10 cellular contexts compared by ENCODE assay signal in the genomic region with DNA sequence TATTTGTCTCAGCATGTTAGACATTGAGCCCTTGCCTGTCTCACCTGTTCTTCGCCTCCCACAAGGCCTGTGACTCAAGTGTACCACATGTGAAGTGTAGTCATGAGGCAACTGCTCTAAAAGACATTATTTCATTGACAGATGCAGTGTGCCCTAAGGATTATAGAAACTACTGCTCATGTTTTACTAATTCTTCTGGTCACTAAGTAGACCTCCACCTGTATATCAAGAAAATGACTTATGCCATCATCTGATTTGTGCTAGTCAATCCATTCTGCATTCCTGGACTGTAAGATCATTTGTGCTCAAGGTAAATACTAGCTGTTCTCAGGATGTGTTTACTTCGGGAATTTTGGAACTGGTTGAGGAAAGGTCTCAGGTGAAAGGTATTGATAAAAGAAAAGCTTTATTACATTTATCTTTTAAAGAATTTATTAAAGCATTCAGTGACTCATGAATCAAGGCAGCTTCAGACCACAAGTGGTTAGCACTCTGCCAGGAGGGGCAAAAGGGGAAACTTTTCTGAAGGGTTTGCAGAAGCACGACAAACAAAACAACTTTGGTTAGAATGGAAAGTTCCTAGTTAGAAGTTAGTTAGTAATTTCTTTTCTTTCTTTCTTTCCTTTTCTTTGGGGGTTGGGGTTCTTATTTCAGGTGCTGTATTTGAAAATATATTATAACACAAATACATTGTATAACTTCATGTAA.
DNase-seq lines count a peak whose midpoint lies in the region; ATAC-seq, FAIRE-seq and TF ChIP-seq lines count a peak whose summit lies in the region.
"Had no signal": no experiment of that assay in that cellular context is flagged by ENCODE, and none has a peak within 500 bp of the region (broad histone marks: within the 10 kb centered on the region; RNA-seq: fewer than 3 reads in every experiment).

No MANE protein-coding gene starts in this region.

- H3K4me3 ChIP-seq in HCT116 (replicated peaks in 1 of 2; ENCODE audit: low read depth in 1 of 2, low read length in 2 of 2) (no peak overlapping the region), kidney (ENCODE audit: low read length in 2 of 2) (no peak overlapping the region), colonic mucosa (no peak overlapping the region), sigmoid colon (no peak overlapping the region)
- H3K4me3 ChIP-seq: cardiac muscle cell, thoracic aorta had no signal

- peaks cover 5% of the 10 kb centered on the region for H3K36me3 Mint-ChIP-seq in T-helper 1 cell treated with Interleukin-12 subunit alpha and Interleukin-12 subunit beta and Interleukin-4 antibody, amounts not matched to agents 30 μg/mL and 1 μg/mL, for 36 hours (ENCODE audit: low read depth)

- H3K4me1 ChIP-seq in HCT116 (ENCODE audit: control insufficient read depth in 1 of 2, insufficient read depth in 2 of 2, low read length in 2 of 2) (peaks cover 0 to 27% of the 10 kb centered on the region in 2 experiments; a peak in 2 of 4 replicates), foreskin keratinocyte (no peaks in the 10 kb centered on the region), kidney (ENCODE audit: control insufficient read depth in 1 of 2, insufficient read depth in 1 of 2, low read depth in 1 of 2, low read length in 2 of 2) (no peaks in the 10 kb centered on the region), colonic mucosa (no peaks in the 10 kb centered on the region), sigmoid colon (no peaks in the 10 kb centered on the region)

- H3K27me3 ChIP-seq in HCT116 (ENCODE audit: insufficient read depth, low read length) (no peaks in the 10 kb centered on the region), foreskin keratinocyte (no peaks in the 10 kb centered on the region), colonic mucosa (no peaks in the 10 kb centered on the region), sigmoid colon (no peaks in the 10 kb centered on the region)
- H3K27me3 ChIP-seq: cardiac muscle cell had no signal

- RAD21 ChIA-PET in HCT116 (lab: Charles Lee; ENCODE audit: low non-redundant PET in 1 of 2, low total read pairs in 2 of 2, uncharacterized antibody in 2 of 2, unreplicated experiment in 2 of 2) = no interaction called here

- peaks cover 59% of the 10 kb centered on the region for H3K4me1 Mint-ChIP-seq in T-helper 1 cell treated with Interleukin-12 subunit alpha and Interleukin-12 subunit beta and Interleukin-4 antibody, amounts not matched to agents 30 μg/mL and 1 μg/mL, for 36 hours (ENCODE audit: low read depth)

- POLR2A ChIA-PET in HCT116 (lab: Charles Lee) = no interaction called here

- H3K27me3 Mint-ChIP-seq in T-helper 1 cell treated with Interleukin-12 subunit alpha and Interleukin-12 subunit beta and Interleukin-4 antibody, amounts not matched to agents 30 μg/mL and 1 μg/mL, for 36 hours (ENCODE audit: low read depth) = no peaks in the 10 kb centered on the region

- intact Hi-C loops in HCT116 (cut with micrococcal nuclease) (no loop called here), kidney (cut with DNase I) (no loop called here), colonic mucosa (cut with DNase I) (no loop called here), sigmoid colon (cut with DNase I) (no loop called here)

- H3K27ac ChIP-seq in HCT116 (ENCODE audit: low read depth, low read length) (no peak overlapping the region), foreskin keratinocyte (no peak overlapping the region), kidney (ENCODE audit: low read depth in 2 of 2, low read length in 2 of 2) (no peak overlapping the region), colonic mucosa (no peak overlapping the region), sigmoid colon (no peak overlapping the region)
- H3K27ac ChIP-seq: cardiac muscle cell, thoracic aorta had no signal

- no peak for TF ChIP-seq RAD21 in HCT116 (IDR thresholded peaks at IDR 0.05; ENCODE audit: low read depth)

- DNase-seq in Caki2 (ENCODE audit: low read depth) (peak; percentile 63), HCT116 (ENCODE audit: low read depth, low spot score) (no peak), foreskin keratinocyte (peak; percentile 85 to 94), kidney (no peak), NCI-H510A treated with DMSO at 0.1 percent for 48 hours (lab: John Stamatoyannopoulos, UW) (no peak), colonic mucosa (no peak), sigmoid colon (no peak)

- H3K36me3 ChIP-seq in HCT116 (ENCODE audit: control insufficient read depth in 1 of 2, insufficient read depth in 2 of 2, low read length in 2 of 2) (no peaks in the 10 kb centered on the region), kidney (ENCODE audit: control insufficient read depth in 1 of 2, insufficient read depth in 2 of 2, low read length in 2 of 2) (no peaks in the 10 kb centered on the region), colonic mucosa (no peaks in the 10 kb centered on the region), sigmoid colon (no peaks in the 10 kb centered on the region)
- H3K36me3 ChIP-seq: cardiac muscle cell, thoracic aorta had no signal

- CTCF ChIA-PET in HCT116 (lab: Charles Lee) = no interaction called here

- peak overlapping the region; percentile 71 for H3K4me3 Mint-ChIP-seq in T-helper 1 cell treated with Interleukin-12 subunit alpha and Interleukin-12 subunit beta and Interleukin-4 antibody, amounts not matched to agents 30 μg/mL and 1 μg/mL, for 36 hours

- H3K9me2 ChIP-seq in HCT116 (ENCODE audit: insufficient read depth) = no peaks in the 10 kb centered on the region

- FAIRE-seq in kidney (lab: Jason Lieb, UNC) = no peak

- WGBS in sigmoid colon, 2 donors = 57 to 69% methylated on average over 3 of the region's 3 CpGs

- H3K27ac Mint-ChIP-seq in T-helper 1 cell treated with Interleukin-12 subunit alpha and Interleukin-12 subunit beta and Interleukin-4 antibody, amounts not matched to agents 30 μg/mL and 1 μg/mL, for 36 hours = peak overlapping the region; percentile 84

- no peaks in the 10 kb centered on the region for H3K79me2 ChIP-seq in HCT116 (ENCODE audit: insufficient read depth, low read length)

- no peak for TF ChIP-seq EP300 in sigmoid colon (IDR thresholded peaks at IDR 0.05)

- TF ChIP-seq POLR2A in HCT116 (IDR thresholded peaks at IDR 0.05; ENCODE audit: borderline replicate concordance, extremely low read depth, insufficient read depth, insufficient read length) = no peak
- no peak for TF ChIP-seq POLR2A in sigmoid colon (IDR thresholded peaks at IDR 0.05)

- in situ Hi-C loops in Caki2 (cut with HindIII; ENCODE audit: low pct_unique_long_range_greater_than_20kb, low sequenced_read_pairs) = no loop called here

- H3K9me3 Mint-ChIP-seq in T-helper 1 cell treated with Interleukin-12 subunit alpha and Interleukin-12 subunit beta and Interleukin-4 antibody, amounts not matched to agents 30 μg/mL and 1 μg/mL, for 36 hours = peaks cover 12% of the 10 kb centered on the region

- H4K20me1 ChIP-seq in HCT116 (ENCODE audit: insufficient read depth) = no peaks in the 10 kb centered on the region

- BruUV-seq in HCT116 (replicated peaks; lab: Mats Ljungman, UMichigan) = no TSS peak

- H3K4me2 ChIP-seq in HCT116 (ENCODE audit: low read length) = no peak overlapping the region

- H3K9me3 ChIP-seq in HCT116 (ENCODE audit: control insufficient read depth in 1 of 2, insufficient read depth in 1 of 2, low read depth in 1 of 2, low read length in 2 of 2) (no peaks in the 10 kb centered on the region), kidney (ENCODE audit: control insufficient read depth in 1 of 2, low read length in 2 of 2) (no peaks in the 10 kb centered on the region), colonic mucosa (no peaks in the 10 kb centered on the region), sigmoid colon (no peaks in the 10 kb centered on the region)
- H3K9me3 ChIP-seq: thoracic aorta had no signal

- ATAC-seq in HCT116 (peak; percentile 47; the same call in 1 of the 2 replicates), foreskin keratinocyte (peak; percentile 93)

- H2AFZ ChIP-seq in HCT116 (ENCODE audit: low read depth, low read length, poor library complexity, severe bottlenecking) = peak overlapping the region; percentile 28

- TF ChIP-seq CTCF in HCT116 (IDR thresholded peaks at IDR 0.05 in 2 of 3, conservative IDR thresholded peaks at IDR 0.05 in 1 of 3; ENCODE audit: borderline replicate concordance in 1 of 3, insufficient read depth in 1 of 3, low read depth in 2 of 3, low read length in 2 of 3) (no peak), foreskin keratinocyte (conservative IDR thresholded peaks at IDR 0.05) (no peak), kidney (IDR thresholded peaks at IDR 0.05; ENCODE audit: borderline replicate concordance, extremely low read depth, insufficient read depth) (no peak), colonic mucosa (IDR thresholded peaks at IDR 0.05) (no peak), sigmoid colon (IDR thresholded peaks at IDR 0.05) (no peak)

- H3K9ac ChIP-seq in HCT116 (ENCODE audit: low read length) = no peak overlapping the region
- no peak overlapping the region for H3K9ac ChIP-seq in kidney (ENCODE audit: low read length in 2 of 2)
- H3K9ac ChIP-seq in colonic mucosa (ENCODE audit: low read depth in 2 of 2, low read length in 2 of 2) = no peak overlapping the region

TF ChIP-seq in HCT116, 20 proteins besides CTCF, POLR2A, EP300 and RAD21:
- TF ChIP-seq FOSL1 (IDR thresholded peaks at IDR 0.05; ENCODE audit: low read depth) = no peak
- no peak for TF ChIP-seq EGR1 (IDR thresholded peaks at IDR 0.05; ENCODE audit: low read depth)
- no peak for TF ChIP-seq CBX3 (IDR thresholded peaks at IDR 0.05; ENCODE audit: low read depth)
- TF ChIP-seq, protein P1, sequence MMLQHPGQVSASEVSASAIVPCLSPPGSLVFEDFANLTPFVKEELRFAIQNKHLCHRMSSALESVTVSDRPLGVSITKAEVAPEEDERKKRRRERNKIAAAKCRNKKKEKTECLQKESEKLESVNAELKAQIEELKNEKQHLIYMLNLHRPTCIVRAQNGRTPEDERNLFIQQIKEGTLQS (IDR thresholded peaks at IDR 0.05) = no peak
- TF ChIP-seq JUND (IDR thresholded peaks at IDR 0.05) = no peak
- TF ChIP-seq YY1 (IDR thresholded peaks at IDR 0.05; ENCODE audit: extremely low read depth, insufficient replicate concordance, low read depth, low read length) = no peak
- no peak for TF ChIP-seq ZFX (IDR thresholded peaks at IDR 0.05)
- TF ChIP-seq SIN3A (IDR thresholded peaks at IDR 0.05; ENCODE audit: low read depth) = no peak
TF ChIP-seq in HCT116: peak in this region for 0.

Comparison
In these comparisons a context has a peak if more than half of its experiments do, and no peak if none do; other contexts are left out.
1. DNase-seq: peak in Caki2 (single experiment) and foreskin keratinocyte (2 of 2); none in HCT116 (single experiment), kidney (single experiment), NCI-H510A treated with DMSO at 0.1 percent for 48 hours (single experiment), colonic mucosa (single experiment) and sigmoid colon (single experiment).